19 cellular contexts compared by ENCODE assay signal in genomic region chr4:171334549-171334948, GRCh38.
A peak's percentile ranks its signal among the peaks of the same experiment; 100 is the strongest.
DNase-seq lines count a peak whose midpoint lies in the region; ATAC-seq and TF ChIP-seq lines count a peak whose summit lies in the region.
"Had no signal": no experiment of that assay in that cellular context is flagged by ENCODE, and none has a peak within 500 bp of the region (broad histone marks: within the 10 kb centered on the region; RNA-seq: fewer than 3 reads in every experiment).

No MANE protein-coding gene starts in this region.

- peak; percentile 60 for ATAC-seq in GM18498 (IDR thresholded peaks at IDR 0.05; ENCODE audit: unreplicated experiment)
- ATAC-seq in GM19463 (IDR thresholded peaks at IDR 0.05; ENCODE audit: unreplicated experiment), result peak; percentile 70
- peak; percentile 64 for ATAC-seq in HG02970 (IDR thresholded peaks at IDR 0.05; ENCODE audit: low FRiP score, unreplicated experiment)
- ATAC-seq in GM19395 (IDR thresholded peaks at IDR 0.05; ENCODE audit: unreplicated experiment), result no peak
- ATAC-seq: activated CD4-positive, CD25-positive, alpha-beta regulatory T cell treated with anti-CD3 and anti-CD28 coated beads, Interleukin-2, amount 50 U/mL, for 24 hours had no signal

- no peak overlapping the region for H3K9ac ChIP-seq in smooth muscle cell (ENCODE audit: low read depth)
- H3K9ac ChIP-seq: parathyroid adenoma had no signal

- H3K4me2 ChIP-seq in smooth muscle cell, result no peak overlapping the region

- DNase-seq in KBM-7 (peak; percentile 7), NCI-H82 treated with DMSO at 0.1 percent for 48 hours (lab: John Stamatoyannopoulos, UW; ENCODE audit: unreplicated experiment) (no peak), COLO668 (lab: John Stamatoyannopoulos, UW; ENCODE audit: unreplicated experiment) (no peak), smooth muscle cell (lab: John Stamatoyannopoulos, UW; ENCODE audit: unreplicated experiment) (no peak)
- DNase-seq: activated CD8-positive, alpha-beta memory T cell treated with anti-CD3 and anti-CD28 coated beads, Interleukin-2, amount 50 U/mL, for 48 hours; effector CD4-positive, alpha-beta T cell; H9; left ventricle myocardium inferior; NCI-H1694; NCI-H524 treated with DMSO at 0.1 percent for 48 hours; small intestine had no signal

- no peaks in the 10 kb centered on the region for H4K20me1 ChIP-seq in smooth muscle cell (ENCODE audit: low read depth)

- 81% methylated on average over 4 of the region's 4 CpGs for WGBS in smooth muscle cell (ENCODE audit: low lambda C conversion rate)

- no peaks in the 10 kb centered on the region for H3K4me1 ChIP-seq in smooth muscle cell (ENCODE audit: low read depth)
- H3K4me1 ChIP-seq: left ventricle myocardium inferior, parathyroid adenoma had no signal

- no peak for TF ChIP-seq CTCF in smooth muscle cell (IDR thresholded peaks at IDR 0.05; ENCODE audit: borderline replicate concordance, insufficient read depth, poor library complexity, severe bottlenecking)

- H3K27me3 ChIP-seq in smooth muscle cell (ENCODE audit: low read depth), result no peaks in the 10 kb centered on the region

- no peak overlapping the region for H3K4me3 ChIP-seq in smooth muscle cell
- H3K4me3 ChIP-seq: left ventricle myocardium inferior had no signal

- H3K27ac ChIP-seq in smooth muscle cell (ENCODE audit: low read depth), result no peak overlapping the region
- H3K27ac ChIP-seq: HL-60, left ventricle myocardium inferior, parathyroid adenoma, RWPE1 had no signal

- in situ Hi-C loops in KBM-7 (cut with MboI; ENCODE audit: low pct_unique_long_range_greater_than_20kb, low sequenced_read_pairs), result no loop called here

- no peaks in the 10 kb centered on the region for H3K79me2 ChIP-seq in smooth muscle cell (ENCODE audit: low read depth)
- H3K79me2 ChIP-seq: parathyroid adenoma had no signal

- H3K9me3 ChIP-seq in smooth muscle cell (replicated peaks; ENCODE audit: low read depth), result no peaks in the 10 kb centered on the region

- no peaks in the 10 kb centered on the region for H3K36me3 ChIP-seq in smooth muscle cell (ENCODE audit: low read depth)
- H3K36me3 ChIP-seq: left ventricle myocardium inferior had no signal

- no peaks in the 10 kb centered on the region for H3F3A ChIP-seq in smooth muscle cell (ENCODE audit: low read depth)

- H2AFZ ChIP-seq in smooth muscle cell (ENCODE audit: low read depth), result no peak overlapping the region
- H2AFZ ChIP-seq: parathyroid adenoma had no signal
